ENCODE assay signal across 1 cellular context in the genomic region with DNA sequence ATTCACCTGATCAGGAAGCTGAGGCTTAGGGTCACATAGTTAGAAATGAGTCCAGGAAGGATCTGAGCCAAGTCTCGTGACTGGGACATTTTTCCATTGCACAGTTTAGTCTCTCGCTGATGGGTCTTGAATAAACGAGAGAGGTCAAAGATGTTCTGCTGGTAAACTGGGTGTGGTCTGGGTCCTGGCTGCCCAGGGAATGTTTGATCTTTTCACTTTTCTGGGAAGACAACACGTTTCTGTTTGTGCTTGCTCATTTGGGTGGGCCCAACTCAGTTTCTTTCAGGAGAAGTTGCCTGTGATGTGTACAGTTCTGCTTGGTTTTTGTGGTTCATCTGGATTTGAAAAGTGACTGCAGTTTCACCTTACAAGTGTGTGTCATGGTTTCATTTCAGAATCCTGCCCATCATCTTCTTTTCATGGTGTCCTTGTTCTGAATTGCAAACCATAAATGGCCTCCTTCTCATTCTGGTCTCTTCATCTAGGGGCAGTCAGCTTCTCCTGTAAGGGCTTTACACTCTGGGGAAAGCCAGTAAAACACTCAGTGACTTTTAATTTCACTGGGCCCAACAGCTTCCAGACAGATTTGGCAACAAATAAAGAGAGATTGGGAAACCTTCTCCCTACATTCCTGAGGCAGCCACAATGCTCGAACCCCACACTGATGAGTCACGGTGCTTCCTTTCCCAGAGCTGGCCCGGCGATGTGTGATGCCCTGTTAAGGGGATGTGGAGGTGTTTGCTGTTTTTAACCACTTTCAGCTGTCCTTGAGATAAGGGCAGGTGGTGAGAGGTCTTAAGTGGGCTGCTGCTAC.
TF ChIP-seq lines count a peak whose summit lies in the region.

No MANE protein-coding gene starts in this region.

TF ChIP-seq in GM12878, 131 proteins besides CTCF, POLR2A, EP300 and RAD21:
- TF ChIP-seq CBX3 (IDR thresholded peaks at IDR 0.05; ENCODE audit: borderline replicate concordance, low read depth) (no peak), BHLHE40 (IDR thresholded peaks at IDR 0.05; ENCODE audit: borderline replicate concordance in 1 of 2, low read depth in 2 of 2, low read length in 1 of 2) (peak in 1 of 2 experiments; percentile 52; a peak in 2 of 4 replicates), IRF4 (IDR thresholded peaks at IDR 0.05; ENCODE audit: low read depth, low read length) (no peak), MEF2A (IDR thresholded peaks at IDR 0.05; ENCODE audit: insufficient read depth, low read depth, low read length) (no peak), JUNB (IDR thresholded peaks at IDR 0.05) (peak; percentile 62), POLR2AphosphoS5 (IDR thresholded peaks at IDR 0.05; ENCODE audit: low read length) (no peak), EED (IDR thresholded peaks at IDR 0.05; ENCODE audit: low read depth) (peak; percentile 93; the same call in 1 of the 2 replicates), CREB1 (IDR thresholded peaks at IDR 0.05; ENCODE audit: low read depth) (peak; percentile 43; the same call in 1 of the 2 replicates), SIX5 (IDR thresholded peaks at IDR 0.05; ENCODE audit: low read depth, low read length, severe bottlenecking) (no peak), SMC3 (IDR thresholded peaks at IDR 0.05; ENCODE audit: borderline replicate concordance, low read length) (no peak), SRF (IDR thresholded peaks at IDR 0.05; ENCODE audit: low read depth in 2 of 2, low read length in 2 of 2) (peak in 1 of 2 experiments; percentile 33; a peak in 1 of 4 replicates), ATF7 (IDR thresholded peaks at IDR 0.05; ENCODE audit: low read depth) (peak; percentile 42; the same call in 1 of the 2 replicates), IKZF2 (IDR thresholded peaks at IDR 0.05) (peak; percentile 46 to 72), FOXM1 (IDR thresholded peaks at IDR 0.05; ENCODE audit: low read depth, low read length) (peak; percentile 70; the same call in 1 of the 2 replicates), NFIC (IDR thresholded peaks at IDR 0.05; ENCODE audit: low read depth, low read length) (peak; percentile 74), MTA3 (IDR thresholded peaks at IDR 0.05; ENCODE audit: borderline replicate concordance, low read length) (peak; percentile 48; the same call in 1 of the 2 replicates), KAT2A (conservative IDR thresholded peaks at IDR 0.05; ENCODE audit: control insufficient read depth, low read depth, low read length) (no peak), YY1 (IDR thresholded peaks at IDR 0.05; ENCODE audit: low read depth, low read length) (peak; percentile 50; the same call in 1 of the 2 replicates), POU2F2 (IDR thresholded peaks at IDR 0.05; ENCODE audit: borderline replicate concordance, low read depth, low read length) (no peak), HDAC2 (IDR thresholded peaks at IDR 0.05) (no peak), GABPA (IDR thresholded peaks at IDR 0.05; ENCODE audit: low read depth) (no peak), RELA (IDR thresholded peaks at IDR 0.05; ENCODE audit: borderline replicate concordance, partially characterized antibody) (no peak), FOXK2 (IDR thresholded peaks at IDR 0.05) (no peak), ATF2 (IDR thresholded peaks at IDR 0.05; ENCODE audit: low read length) (peak; percentile 56; the same call in 1 of the 2 replicates), TCF3 (IDR thresholded peaks at IDR 0.05; ENCODE audit: borderline replicate concordance, insufficient read depth, low read depth, low read length) (no peak), EGR1 (IDR thresholded peaks at IDR 0.05; ENCODE audit: borderline replicate concordance in 1 of 2, low read depth in 2 of 2, low read length in 2 of 2) (no peak), CHD1 (IDR thresholded peaks at IDR 0.05; ENCODE audit: low read depth, low read length) (no peak), ZSCAN29 (IDR thresholded peaks at IDR 0.05) (no peak), BMI1 (IDR thresholded peaks at IDR 0.05; ENCODE audit: borderline replicate concordance) (no peak), ZBED1 (IDR thresholded peaks at IDR 0.05; ENCODE audit: borderline replicate concordance) (peak; percentile 70; the same call in 1 of the 2 replicates), BRCA1 (IDR thresholded peaks at IDR 0.05; ENCODE audit: low read depth, low read length) (no peak), SREBF1 (IDR thresholded peaks at IDR 0.05; ENCODE audit: low read length) (no peak), PKNOX1 (IDR thresholded peaks at IDR 0.05) (peak; percentile 86), RUNX3 (IDR thresholded peaks at IDR 0.05; ENCODE audit: low read length) (peak; percentile 96), BACH1 (IDR thresholded peaks at IDR 0.05; ENCODE audit: borderline replicate concordance) (0 out of 2 replicates have a peak, but pooled peaks have one; percentile 19), HDAC6 (IDR thresholded peaks at IDR 0.05; ENCODE audit: unreplicated experiment) (no peak), MLLT1 (IDR thresholded peaks at IDR 0.05) (no peak), ZNF622 (IDR thresholded peaks at IDR 0.05) (no peak), IKZF1 (conservative IDR thresholded peaks at IDR 0.05) (peak; percentile 34), PAX5 (IDR thresholded peaks at IDR 0.05; ENCODE audit: borderline replicate concordance, low read depth, low read length) (no peak), ESRRA (IDR thresholded peaks at IDR 0.05; ENCODE audit: low read length) (no peak), NR2F1 (conservative IDR thresholded peaks at IDR 0.05) (no peak), SIN3A (IDR thresholded peaks at IDR 0.05; ENCODE audit: low read depth, low read length) (no peak), CREM (IDR thresholded peaks at IDR 0.05; ENCODE audit: low read depth) (peak; percentile 68; the same call in 1 of the 2 replicates), MTA2 (IDR thresholded peaks at IDR 0.05; ENCODE audit: low read depth) (peak; percentile 19; the same call in 1 of the 2 replicates), ETV6 (conservative IDR thresholded peaks at IDR 0.05 in 1 of 2, IDR thresholded peaks at IDR 0.05 in 1 of 2; ENCODE audit: borderline replicate concordance in 1 of 2, low read depth in 1 of 2) (peak in 1 of 2 experiments; percentile 46; a peak in 1 of 4 replicates), CBFB (IDR thresholded peaks at IDR 0.05; ENCODE audit: low read depth) (peak; percentile 91), TCF12 (IDR thresholded peaks at IDR 0.05; ENCODE audit: low read depth, low read length) (0 out of 2 replicates have a peak, but pooled peaks have one; percentile 23), SREBF2 (IDR thresholded peaks at IDR 0.05; ENCODE audit: low read length) (no peak)
- TF ChIP-seq, protein P1, sequence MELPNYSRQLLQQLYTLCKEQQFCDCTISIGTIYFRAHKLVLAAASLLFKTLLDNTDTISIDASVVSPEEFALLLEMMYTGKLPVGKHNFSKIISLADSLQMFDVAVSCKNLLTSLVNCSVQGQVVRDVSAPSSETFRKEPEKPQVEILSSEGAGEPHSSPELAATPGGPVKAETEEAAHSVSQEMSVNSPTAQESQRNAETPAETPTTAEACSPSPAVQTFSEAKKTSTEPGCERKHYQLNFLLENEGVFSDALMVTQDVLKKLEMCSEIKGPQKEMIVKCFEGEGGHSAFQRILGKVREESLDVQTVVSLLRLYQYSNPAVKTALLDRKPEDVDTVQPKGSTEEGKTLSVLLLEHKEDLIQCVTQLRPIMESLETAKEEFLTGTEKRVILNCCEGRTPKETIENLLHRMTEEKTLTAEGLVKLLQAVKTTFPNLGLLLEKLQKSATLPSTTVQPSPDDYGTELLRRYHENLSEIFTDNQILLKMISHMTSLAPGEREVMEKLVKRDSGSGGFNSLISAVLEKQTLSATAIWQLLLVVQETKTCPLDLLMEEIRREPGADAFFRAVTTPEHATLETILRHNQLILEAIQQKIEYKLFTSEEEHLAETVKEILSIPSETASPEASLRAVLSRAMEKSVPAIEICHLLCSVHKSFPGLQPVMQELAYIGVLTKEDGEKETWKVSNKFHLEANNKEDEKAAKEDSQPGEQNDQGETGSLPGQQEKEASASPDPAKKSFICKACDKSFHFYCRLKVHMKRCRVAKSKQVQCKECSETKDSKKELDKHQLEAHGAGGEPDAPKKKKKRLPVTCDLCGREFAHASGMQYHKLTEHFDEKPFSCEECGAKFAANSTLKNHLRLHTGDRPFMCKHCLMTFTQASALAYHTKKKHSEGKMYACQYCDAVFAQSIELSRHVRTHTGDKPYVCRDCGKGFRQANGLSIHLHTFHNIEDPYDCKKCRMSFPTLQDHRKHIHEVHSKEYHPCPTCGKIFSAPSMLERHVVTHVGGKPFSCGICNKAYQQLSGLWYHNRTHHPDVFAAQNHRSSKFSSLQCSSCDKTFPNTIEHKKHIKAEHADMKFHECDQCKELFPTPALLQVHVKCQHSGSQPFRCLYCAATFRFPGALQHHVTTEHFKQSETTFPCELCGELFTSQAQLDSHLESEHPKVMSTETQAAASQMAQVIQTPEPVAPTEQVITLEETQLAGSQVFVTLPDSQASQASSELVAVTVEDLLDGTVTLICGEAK (IDR thresholded peaks at IDR 0.05; ENCODE audit: borderline replicate concordance), result no peak
- TF ChIP-seq, protein P2, sequence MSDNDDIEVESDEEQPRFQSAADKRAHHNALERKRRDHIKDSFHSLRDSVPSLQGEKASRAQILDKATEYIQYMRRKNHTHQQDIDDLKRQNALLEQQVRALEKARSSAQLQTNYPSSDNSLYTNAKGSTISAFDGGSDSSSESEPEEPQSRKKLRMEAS (IDR thresholded peaks at IDR 0.05; ENCODE audit: low read depth, low read length), result no peak
- TF ChIP-seq, protein P3, sequence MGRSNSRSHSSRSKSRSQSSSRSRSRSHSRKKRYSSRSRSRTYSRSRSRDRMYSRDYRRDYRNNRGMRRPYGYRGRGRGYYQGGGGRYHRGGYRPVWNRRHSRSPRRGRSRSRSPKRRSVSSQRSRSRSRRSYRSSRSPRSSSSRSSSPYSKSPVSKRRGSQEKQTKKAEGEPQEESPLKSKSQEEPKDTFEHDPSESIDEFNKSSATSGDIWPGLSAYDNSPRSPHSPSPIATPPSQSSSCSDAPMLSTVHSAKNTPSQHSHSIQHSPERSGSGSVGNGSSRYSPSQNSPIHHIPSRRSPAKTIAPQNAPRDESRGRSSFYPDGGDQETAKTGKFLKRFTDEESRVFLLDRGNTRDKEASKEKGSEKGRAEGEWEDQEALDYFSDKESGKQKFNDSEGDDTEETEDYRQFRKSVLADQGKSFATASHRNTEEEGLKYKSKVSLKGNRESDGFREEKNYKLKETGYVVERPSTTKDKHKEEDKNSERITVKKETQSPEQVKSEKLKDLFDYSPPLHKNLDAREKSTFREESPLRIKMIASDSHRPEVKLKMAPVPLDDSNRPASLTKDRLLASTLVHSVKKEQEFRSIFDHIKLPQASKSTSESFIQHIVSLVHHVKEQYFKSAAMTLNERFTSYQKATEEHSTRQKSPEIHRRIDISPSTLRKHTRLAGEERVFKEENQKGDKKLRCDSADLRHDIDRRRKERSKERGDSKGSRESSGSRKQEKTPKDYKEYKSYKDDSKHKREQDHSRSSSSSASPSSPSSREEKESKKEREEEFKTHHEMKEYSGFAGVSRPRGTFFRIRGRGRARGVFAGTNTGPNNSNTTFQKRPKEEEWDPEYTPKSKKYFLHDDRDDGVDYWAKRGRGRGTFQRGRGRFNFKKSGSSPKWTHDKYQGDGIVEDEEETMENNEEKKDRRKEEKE (IDR thresholded peaks at IDR 0.05), result no peak
